In the genomic region with DNA sequence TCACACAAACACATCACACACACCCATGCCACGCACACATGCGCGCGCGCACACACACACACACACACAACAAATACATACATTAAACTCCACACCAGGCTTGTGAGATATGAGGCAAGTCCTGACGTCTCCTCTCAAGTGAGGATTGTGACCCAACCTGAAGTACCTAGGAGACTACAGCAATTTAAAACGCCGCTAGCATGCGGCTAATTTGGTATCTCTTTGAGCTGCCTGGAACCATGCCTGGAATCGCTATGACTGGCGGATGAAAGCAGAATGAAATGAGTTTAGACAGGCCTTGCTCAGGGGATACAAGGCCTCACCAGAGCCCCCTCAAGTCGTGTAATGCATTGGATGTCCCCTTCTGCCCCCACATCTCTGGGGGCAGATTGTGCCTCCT, we compare ENCODE assay signal across 19 cellular contexts. TPM values are rescaled to one million over a fixed set of nuclear protein-coding genes. Genes with fewer than 3 reads are reported as not detected.
DNase-seq lines count a peak whose midpoint lies in the region; ATAC-seq, FAIRE-seq and TF ChIP-seq lines count a peak whose summit lies in the region.
"Had no signal": no experiment of that assay in that cellular context is flagged by ENCODE, and none has a peak within 500 bp of the region (broad histone marks: within the 10 kb centered on the region; RNA-seq: fewer than 3 reads in every experiment).

No MANE protein-coding gene starts in this region.

- H3K9me1 ChIP-seq in keratinocyte (ENCODE audit: control insufficient read depth, extremely low read depth, insufficient read depth, low read length) = no peaks in the 10 kb centered on the region

- FAIRE-seq in keratinocyte (lab: Jason Lieb, UNC) = no peak
- no peak for FAIRE-seq in RCC 7860 (lab: Jason Lieb, UNC)

- H3K4me3 ChIP-seq in breast epithelium = no peak overlapping the region
- peak overlapping the region in 1 of 3 experiments; percentile 35 for H3K4me3 ChIP-seq in keratinocyte (ENCODE audit: control insufficient read depth in 2 of 3, extremely low read depth in 1 of 3, insufficient read depth in 2 of 3, low read depth in 1 of 3, low read length in 3 of 3)
- H3K4me3 ChIP-seq in vagina = no peak overlapping the region
- H3K4me3 ChIP-seq: dorsolateral prefrontal cortex, lower lobe of right lung had no signal

- H4K20me1 ChIP-seq in keratinocyte (ENCODE audit: control insufficient read depth, extremely low read depth, insufficient read depth, low read length) = no peaks in the 10 kb centered on the region

- no peak for TF ChIP-seq POLR2A in breast epithelium (IDR thresholded peaks at IDR 0.05)
- no peak for TF ChIP-seq POLR2A in vagina (IDR thresholded peaks at IDR 0.05)

- TF ChIP-seq CTCF in breast epithelium (IDR thresholded peaks at IDR 0.05) = no peak
- TF ChIP-seq CTCF in keratinocyte (optimal IDR thresholded peaks at IDR 0.05 in 1 of 3, IDR thresholded peaks at IDR 0.05 in 1 of 3, conservative IDR thresholded peaks at IDR 0.05 in 1 of 3; ENCODE audit: extremely low read depth in 1 of 3, insufficient read depth in 2 of 3, low read length in 3 of 3) = no peak
- TF ChIP-seq CTCF in vagina (IDR thresholded peaks at IDR 0.05) = no peak

- intact Hi-C loops in Right ventricle myocardium inferior (cut with DNase I) (no loop called here), cardiac septum (cut with DNase I) (no loop called here), breast epithelium (cut with DNase I; ENCODE audit: low total_unique reads) (loop anchor here (5.0 kb wide), 1 partner anchor 907 kb away; no protein-coding TSS in a partner anchor), vagina (cut with DNase I) (no loop called here)

- H3K79me2 ChIP-seq in keratinocyte (ENCODE audit: control insufficient read depth, insufficient read depth, low read length) = peaks cover under 1% of the 10 kb centered on the region

- dilution Hi-C loops in keratinocyte (cut with MboI; ENCODE audit: extremely low pct_ligation_motif_present, low sequenced_read_pairs) = no loop called here

- H3K36me3 ChIP-seq in breast epithelium (no peaks in the 10 kb centered on the region), keratinocyte (ENCODE audit: control insufficient read depth in 2 of 2, extremely low read depth in 1 of 2, insufficient read depth in 2 of 2, low read length in 2 of 2) (no peaks in the 10 kb centered on the region), vagina (no peaks in the 10 kb centered on the region)
- H3K36me3 ChIP-seq: lower lobe of right lung had no signal

- H3K4me1 ChIP-seq in breast epithelium = peaks cover 5% of the 10 kb centered on the region in 2 donors
- H3K4me1 ChIP-seq in keratinocyte (ENCODE audit: control insufficient read depth, extremely low read depth, insufficient read depth, low read length) = peaks cover 56% of the 10 kb centered on the region
- H3K4me1 ChIP-seq in vagina = peaks cover 46% of the 10 kb centered on the region

- H3K9me3 ChIP-seq in breast epithelium = no peaks in the 10 kb centered on the region
- H3K9me3 ChIP-seq in keratinocyte (ENCODE audit: control insufficient read depth, low read depth, low read length) = no peaks in the 10 kb centered on the region
- no peaks in the 10 kb centered on the region for H3K9me3 ChIP-seq in vagina
- H3K9me3 ChIP-seq: lower lobe of right lung had no signal

- peak overlapping the region; percentile 78 for H2AFZ ChIP-seq in keratinocyte (ENCODE audit: control insufficient read depth, low read length)

- H3K4me2 ChIP-seq in keratinocyte (ENCODE audit: control insufficient read depth, extremely low read depth, insufficient read depth, low read depth, low read length) = peak overlapping the region; percentile 58

- DNase-seq in Right ventricle myocardium inferior (ENCODE audit: missing footprints) = no peak
- no peak for DNase-seq in cardiac septum (ENCODE audit: low spot score)
- peak in 1 of 2 donors; percentile 79 for DNase-seq in breast epithelium (ENCODE audit: low spot score in 2 of 2)
- DNase-seq in keratinocyte (ENCODE audit: low read depth, low spot score) = no peak
- peak in 1 of 2 donors; percentile 80 for DNase-seq in vagina (ENCODE audit: extremely low spot score in 2 of 2)
- no peak for DNase-seq in medulla oblongata (ENCODE audit: extremely low spot score)
- DNase-seq in RCC 7860 (ENCODE audit: low spot score) = no peak
- no peak for DNase-seq in NCI-H1417 (lab: John Stamatoyannopoulos, UW)
- DNase-seq: activated CD4-positive, alpha-beta T cell treated with anti-CD3 and anti-CD28 coated beads, Interleukin-2, amount 10 ng/mL, durations not matched to agents 24 days and 14 days; amygdala; DMS79; dorsolateral prefrontal cortex; lower lobe of right lung; MM.1S; NCI-H526; nucleus accumbens; T-helper 17 cell had no signal

- peak; percentile 37 for ATAC-seq in Right ventricle myocardium inferior
- ATAC-seq: lower lobe of right lung, T-helper 17 cell had no signal

- H3K27ac ChIP-seq in breast epithelium (peak overlapping the region; percentile 77 to 80), keratinocyte (ENCODE audit: control insufficient read depth, insufficient read depth, low read length) (peak overlapping the region; percentile 94), vagina (peak overlapping the region; percentile 89)
- H3K27ac ChIP-seq: lower lobe of right lung had no signal

- peak overlapping the region; percentile 61 for H3K9ac ChIP-seq in keratinocyte (ENCODE audit: control insufficient read depth, extremely low read depth, insufficient read depth, low read length)

- H3K27me3 ChIP-seq in breast epithelium (no peaks in the 10 kb centered on the region), keratinocyte (ENCODE audit: control insufficient read depth, extremely low read depth, insufficient read depth, low read length) (no peaks in the 10 kb centered on the region), vagina (no peaks in the 10 kb centered on the region)
- H3K27me3 ChIP-seq: dorsolateral prefrontal cortex had no signal

RNA-seq across cellular contexts. Expression of a gene that starts 1.6 kb away (rescaled TPM):
- total RNA-seq in Right ventricle myocardium inferior (1.6 TPM), cardiac septum (2.1 TPM), breast epithelium (1 to 10 TPM; 1.3 to 6.6 (median 2.9) TPM), vagina (6.1 TPM)
- 39.2 to 88.7 TPM (median 47.8 TPM) in 3 replicates for polyA plus RNA-seq in keratinocyte
- 11.2 TPM for polyA plus RNA-seq in keratinocyte (2011; ENCODE audit: low read depth)
- polyA plus RNA-seq in keratinocyte (2011; cell fraction: cytosol; rRNA removed) = 34.2 and 34.5 TPM in 2 replicates
- 46.2 and 59.1 TPM in 2 replicates for polyA plus RNA-seq in keratinocyte (2011; cell fraction: nucleus; rRNA removed)
- polyA plus RNA-seq in keratinocyte (2012; ENCODE audit: low replicate concordance) = 31.2 and 36.0 TPM in 2 replicates
- 26.4 to 53.7 TPM (median 39.2 TPM) in 3 replicates for polyA minus RNA-seq in keratinocyte
- polyA minus RNA-seq in keratinocyte (2011; cell fraction: cytosol; rRNA and poly(A)+ RNA removed) = 31.3 TPM
- polyA minus RNA-seq in keratinocyte (2011; cell fraction: nucleus; rRNA and poly(A)+ RNA removed) = 27.0 and 31.3 TPM in 2 replicates
- total RNA-seq: activated CD4-positive, alpha-beta T cell treated with anti-CD3 and anti-CD28 coated beads, Interleukin-2, amount 10 ng/mL, durations not matched to agents 24 days and 14 days had no signal

RNA-seq across cellular contexts. Expression of a gene that starts 18.9 kb away (rescaled TPM):
- not detected for total RNA-seq in Right ventricle myocardium inferior
- total RNA-seq in cardiac septum = not detected
- under 1 TPM in 1 of 3 donors, not detected in 2; under 0.01 TPM for total RNA-seq in breast epithelium
- polyA plus RNA-seq in keratinocyte = 0.26 to 0.68 TPM (median 0.33 TPM) in 3 replicates
- polyA plus RNA-seq in keratinocyte (2011; ENCODE audit: low read depth) = not detected
- 0.30 and 0.42 TPM in 2 replicates for polyA plus RNA-seq in keratinocyte (2011; cell fraction: cytosol; rRNA removed)
- 0.16 and 0.19 TPM in 2 replicates for polyA plus RNA-seq in keratinocyte (2011; cell fraction: nucleus; rRNA removed)
- polyA plus RNA-seq in keratinocyte (2012; ENCODE audit: low replicate concordance) = 0.62 TPM in 1 of 2 replicates, not detected in the other
- 0.16 to 0.53 TPM (median 0.43 TPM) in 3 replicates for polyA minus RNA-seq in keratinocyte
- not detected for polyA minus RNA-seq in keratinocyte (2011; cell fraction: cytosol; rRNA and poly(A)+ RNA removed)
- not detected in 2 replicates for polyA minus RNA-seq in keratinocyte (2011; cell fraction: nucleus; rRNA and poly(A)+ RNA removed)
- not detected for total RNA-seq in vagina
- total RNA-seq: activated CD4-positive, alpha-beta T cell treated with anti-CD3 and anti-CD28 coated beads, Interleukin-2, amount 10 ng/mL, durations not matched to agents 24 days and 14 days; dorsolateral prefrontal cortex; fibroblast of villous mesenchyme; T-helper 17 cell had no signal
- polyA plus RNA-seq: BJ had no signal

RNA-seq across cellular contexts. Expression of a gene that starts 48.2 kb away (rescaled TPM):
- total RNA-seq in Right ventricle myocardium inferior = 0.81 TPM
- 0.24 TPM for total RNA-seq in cardiac septum
- 10 to 100 TPM in 1 of 3 donors, 1 to 10 TPM in 1, under 1 TPM in 1; 0.98 to 20.6 (median 4.4) TPM for total RNA-seq in breast epithelium
- not detected in 3 replicates for polyA plus RNA-seq in keratinocyte
- not detected for polyA plus RNA-seq in keratinocyte (2011; ENCODE audit: low read depth)
- polyA plus RNA-seq in keratinocyte (2011; cell fraction: cytosol; rRNA removed) = not detected in 2 replicates
- polyA plus RNA-seq in keratinocyte (2011; cell fraction: nucleus; rRNA removed) = not detected in 2 replicates
- not detected in 2 replicates for polyA plus RNA-seq in keratinocyte (2012; ENCODE audit: low replicate concordance)
- polyA minus RNA-seq in keratinocyte = not detected in 3 replicates
- not detected for polyA minus RNA-seq in keratinocyte (2011; cell fraction: cytosol; rRNA and poly(A)+ RNA removed)
- polyA minus RNA-seq in keratinocyte (2011; cell fraction: nucleus; rRNA and poly(A)+ RNA removed) = not detected in 2 replicates
- 1.7 TPM for total RNA-seq in vagina
- total RNA-seq: activated CD4-positive, alpha-beta T cell treated with anti-CD3 and anti-CD28 coated beads, Interleukin-2, amount 10 ng/mL, durations not matched to agents 24 days and 14 days; fibroblast of villous mesenchyme had no signal
- polyA plus RNA-seq: BJ had no signal
